ENCODE assay signal across 11 cellular contexts in the genomic region with DNA sequence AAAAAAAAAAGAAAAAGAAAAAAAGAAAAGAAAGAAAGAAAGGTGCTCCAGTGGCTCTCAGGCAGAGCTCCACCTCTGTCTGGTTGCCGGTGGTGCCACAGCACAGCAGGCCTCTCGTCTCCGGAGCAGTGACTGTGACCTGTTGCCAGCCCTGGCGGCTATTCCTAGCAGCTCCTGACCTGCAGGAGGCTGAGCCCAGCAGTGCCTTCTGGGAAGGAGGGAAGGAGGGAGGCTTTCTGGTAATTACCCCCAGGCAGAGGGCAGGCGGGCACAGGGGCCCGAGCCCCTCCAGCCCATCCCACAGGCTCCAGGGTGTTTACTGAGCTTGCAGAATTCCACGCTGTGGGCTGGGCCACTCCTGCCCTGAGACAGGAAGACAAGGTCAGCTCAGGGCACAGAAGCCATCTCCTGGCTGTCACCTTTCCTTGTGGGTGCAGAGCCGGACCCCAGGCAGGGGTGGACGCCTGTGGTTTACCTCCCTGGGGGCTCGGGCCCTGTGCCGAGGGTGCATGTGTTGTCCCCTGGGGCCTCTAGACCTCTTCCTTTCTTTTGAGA.
DNase-seq lines count a peak whose midpoint lies in the region; ATAC-seq, FAIRE-seq and TF ChIP-seq lines count a peak whose summit lies in the region.
"Had no signal": no experiment of that assay in that cellular context is flagged by ENCODE, and none has a peak within 500 bp of the region (broad histone marks: within the 10 kb centered on the region; RNA-seq: fewer than 3 reads in every experiment).

No MANE protein-coding gene starts in this region.

- TF ChIP-seq EP300 in HepG2 (IDR thresholded peaks at IDR 0.05; ENCODE audit: low read depth in 2 of 2, low read length in 2 of 2) (no peak), HepG2 (CRISPR knock-in tag; IDR thresholded peaks at IDR 0.05; ENCODE audit: borderline replicate concordance) (no peak)

- TF ChIP-seq RAD21 in HepG2 (CRISPR knock-in tag; IDR thresholded peaks at IDR 0.05): no peak

- H3K4me2 ChIP-seq in HepG2 (ENCODE audit: low read depth, low read length): peak overlapping the region; percentile 76

- no peak for FAIRE-seq in HepG2 (lab: Jason Lieb, UNC)
- no peak for FAIRE-seq in HTR-8/SVneo (lab: Jason Lieb, UNC)
- FAIRE-seq: islet of Langerhans had no signal

- no peaks in the 10 kb centered on the region for H3K36me3 ChIP-seq in HepG2 (replicated peaks in 1 of 2; ENCODE audit: control insufficient read depth in 1 of 2, insufficient read depth in 2 of 2, low read length in 2 of 2)
- H3K36me3 ChIP-seq: SJSA1 had no signal

- no peaks in the 10 kb centered on the region for H4K20me1 ChIP-seq in HepG2 (ENCODE audit: insufficient read depth, low read length)

- no peaks in the 10 kb centered on the region for H3K79me2 ChIP-seq in HepG2 (ENCODE audit: insufficient read depth, low read length)

- H3K9ac ChIP-seq in HepG2 (ENCODE audit: insufficient read depth, low read depth, low read length): 0 out of 2 replicates have a peak overlapping the region, but pooled peaks have one; percentile 36

- H3K27me3 ChIP-seq in HepG2 (ENCODE audit: control insufficient read depth in 1 of 2, insufficient read depth in 2 of 2, low read length in 2 of 2): no peaks in the 10 kb centered on the region
- H3K27me3 ChIP-seq: SJSA1 had no signal

- peak; percentile 24; the same call in 1 of the 2 replicates for TF ChIP-seq CTCF in 22Rv1 (IDR thresholded peaks at IDR 0.05)
- TF ChIP-seq CTCF in HepG2 (CRISPR knock-in tag; IDR thresholded peaks at IDR 0.05): no peak; the same call in 1 of the 2 replicates

- peak overlapping the region; percentile 56 for H3K27ac ChIP-seq in 22Rv1
- H3K27ac ChIP-seq in HepG2 (ENCODE audit: extremely low read length, insufficient read depth, low read length): no peak overlapping the region
- H3K27ac ChIP-seq: SJSA1 had no signal

- intact Hi-C loops in HepG2 (cut with micrococcal nuclease; ENCODE audit: unreplicated experiment): no loop called here

- H3K9me3 ChIP-seq in HepG2 (ENCODE audit: low read length): no peaks in the 10 kb centered on the region

- H3K4me1 ChIP-seq in HepG2 (ENCODE audit: insufficient read depth, low read length): peaks cover 67% of the 10 kb centered on the region

- no TSS peak for BruUV-seq in HepG2 (replicated peaks; lab: Mats Ljungman, UMichigan)

- in situ Hi-C loops in HepG2 (cut with HindIII; ENCODE audit: extremely low pct_ligation_motif_present, low pct_unique_long_range_greater_than_20kb): no loop called here

- TF ChIP-seq POLR2A in HepG2 (IDR thresholded peaks at IDR 0.05; ENCODE audit: insufficient read depth in 1 of 2, low read depth in 2 of 2, low read length in 2 of 2): no peak

- H3K4me3 ChIP-seq in HepG2 (replicated peaks in 1 of 3; ENCODE audit: insufficient read depth in 1 of 3, low read depth in 2 of 3, low read length in 3 of 3): peak overlapping the region in 2 of 3 experiments; percentile 26 to 63; a peak in 3 of 6 replicates
- H3K4me3 ChIP-seq: SJSA1 had no signal

- POLR2A ChIA-PET in HepG2 (lab: Yijun Ruan, JAX): interaction anchor here (0.7 to 1.4 kb wide), 13 partner anchors 10 to 353 kb away, joined by 3 to 15 read pairs (median 4); partner anchors contain the start of genes GADD45B, LMNB2 and TIMM13

- 0% methylated on average over 7 of the region's 11 CpGs for WGBS in HepG2 (ENCODE audit: low lambda C conversion rate)

- CTCF ChIA-PET in HepG2 (lab: Yijun Ruan, JAX; ENCODE audit: low intra/inter-chr PET ratio, low total read pairs): no interaction called here

- DNase-seq in H4 (ENCODE audit: low spot score): peak; percentile 65
- DNase-seq in astrocyte of the hippocampus (ENCODE audit: low read depth, low spot score): peak; percentile 55
- peak; percentile 48 for DNase-seq in HepG2 (ENCODE audit: low spot score)
- no peak for DNase-seq in HTR-8/SVneo (ENCODE audit: insufficient read length, low spot score)
- DNase-seq in AML-193 (lab: John Stamatoyannopoulos, UW): no peak
- DNase-seq: activated naive CD8-positive, alpha-beta T cell treated with anti-CD3 and anti-CD28 coated beads, Interleukin-2, amount 10 ng/mL, durations not matched to agents 7 days and 5 days had no signal

- ATAC-seq in HepG2: peak; percentile 88
- ATAC-seq in GM19351 (IDR thresholded peaks at IDR 0.05; ENCODE audit: unreplicated experiment): no peak
- no peak for ATAC-seq in HG02571 (IDR thresholded peaks at IDR 0.05; ENCODE audit: unreplicated experiment)

- H2AFZ ChIP-seq in HepG2 (ENCODE audit: low read length): no peak overlapping the region

TF ChIP-seq in HepG2, 621 proteins besides CTCF, POLR2A, EP300 and RAD21 (continues in another document):
- TF ChIP-seq KDM5A (IDR thresholded peaks at IDR 0.05; ENCODE audit: borderline replicate concordance, low read length) (no peak), HNRNPL (IDR thresholded peaks at IDR 0.05; ENCODE audit: low read depth, low read length) (0 out of 2 replicates have a peak, but pooled peaks have one; percentile 33), HOXA3 (CRISPR knock-in tag; IDR thresholded peaks at IDR 0.05) (peak; percentile 43; the same call in 1 of the 2 replicates), RXRB (CRISPR knock-in tag; IDR thresholded peaks at IDR 0.05; ENCODE audit: borderline replicate concordance) (peak; percentile 27; the same call in 1 of the 2 replicates), HDAC6 (IDR thresholded peaks at IDR 0.05; ENCODE audit: low read depth, low read length) (no peak), ZNF501 (CRISPR knock-in tag; IDR thresholded peaks at IDR 0.05) (0 out of 2 replicates have a peak, but pooled peaks have one; percentile 30), ZNF598 (CRISPR knock-in tag; IDR thresholded peaks at IDR 0.05; ENCODE audit: borderline replicate concordance) (0 out of 2 replicates have a peak, but pooled peaks have one; percentile 28), ZNF143 (CRISPR knock-in tag; IDR thresholded peaks at IDR 0.05) (peak; percentile 55; the same call in 1 of the 2 replicates), PRPF4 (IDR thresholded peaks at IDR 0.05; ENCODE audit: low read depth, low read length, poor library complexity, severe bottlenecking) (no peak), RARA (CRISPR knock-in tag; IDR thresholded peaks at IDR 0.05) (0 out of 2 replicates have a peak, but pooled peaks have one; percentile 10), ETV5 (CRISPR knock-in tag; IDR thresholded peaks at IDR 0.05; ENCODE audit: borderline replicate concordance) (0 out of 2 replicates have a peak, but pooled peaks have one; percentile 18), THAP9 (CRISPR knock-in tag; IDR thresholded peaks at IDR 0.05; ENCODE audit: borderline replicate concordance) (0 out of 2 replicates have a peak, but pooled peaks have one; percentile 24)
- TF ChIP-seq, protein P1, sequence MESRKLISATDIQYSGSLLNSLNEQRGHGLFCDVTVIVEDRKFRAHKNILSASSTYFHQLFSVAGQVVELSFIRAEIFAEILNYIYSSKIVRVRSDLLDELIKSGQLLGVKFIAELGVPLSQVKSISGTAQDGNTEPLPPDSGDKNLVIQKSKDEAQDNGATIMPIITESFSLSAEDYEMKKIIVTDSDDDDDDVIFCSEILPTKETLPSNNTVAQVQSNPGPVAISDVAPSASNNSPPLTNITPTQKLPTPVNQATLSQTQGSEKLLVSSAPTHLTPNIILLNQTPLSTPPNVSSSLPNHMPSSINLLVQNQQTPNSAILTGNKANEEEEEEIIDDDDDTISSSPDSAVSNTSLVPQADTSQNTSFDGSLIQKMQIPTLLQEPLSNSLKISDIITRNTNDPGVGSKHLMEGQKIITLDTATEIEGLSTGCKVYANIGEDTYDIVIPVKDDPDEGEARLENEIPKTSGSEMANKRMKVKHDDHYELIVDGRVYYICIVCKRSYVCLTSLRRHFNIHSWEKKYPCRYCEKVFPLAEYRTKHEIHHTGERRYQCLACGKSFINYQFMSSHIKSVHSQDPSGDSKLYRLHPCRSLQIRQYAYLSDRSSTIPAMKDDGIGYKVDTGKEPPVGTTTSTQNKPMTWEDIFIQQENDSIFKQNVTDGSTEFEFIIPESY (CRISPR knock-in tag; IDR thresholded peaks at IDR 0.05): 0 out of 2 replicates have a peak, but pooled peaks have one; percentile 12
- TF ChIP-seq, protein P2, sequence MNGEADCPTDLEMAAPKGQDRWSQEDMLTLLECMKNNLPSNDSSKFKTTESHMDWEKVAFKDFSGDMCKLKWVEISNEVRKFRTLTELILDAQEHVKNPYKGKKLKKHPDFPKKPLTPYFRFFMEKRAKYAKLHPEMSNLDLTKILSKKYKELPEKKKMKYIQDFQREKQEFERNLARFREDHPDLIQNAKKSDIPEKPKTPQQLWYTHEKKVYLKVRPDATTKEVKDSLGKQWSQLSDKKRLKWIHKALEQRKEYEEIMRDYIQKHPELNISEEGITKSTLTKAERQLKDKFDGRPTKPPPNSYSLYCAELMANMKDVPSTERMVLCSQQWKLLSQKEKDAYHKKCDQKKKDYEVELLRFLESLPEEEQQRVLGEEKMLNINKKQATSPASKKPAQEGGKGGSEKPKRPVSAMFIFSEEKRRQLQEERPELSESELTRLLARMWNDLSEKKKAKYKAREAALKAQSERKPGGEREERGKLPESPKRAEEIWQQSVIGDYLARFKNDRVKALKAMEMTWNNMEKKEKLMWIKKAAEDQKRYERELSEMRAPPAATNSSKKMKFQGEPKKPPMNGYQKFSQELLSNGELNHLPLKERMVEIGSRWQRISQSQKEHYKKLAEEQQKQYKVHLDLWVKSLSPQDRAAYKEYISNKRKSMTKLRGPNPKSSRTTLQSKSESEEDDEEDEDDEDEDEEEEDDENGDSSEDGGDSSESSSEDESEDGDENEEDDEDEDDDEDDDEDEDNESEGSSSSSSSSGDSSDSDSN (CRISPR knock-in tag; IDR thresholded peaks at IDR 0.05): 0 out of 2 replicates have a peak, but pooled peaks have one; percentile 25

Comparison
In these comparisons a context has a peak if more than half of its experiments do, and no peak if none do; other contexts are left out.
1. DNase-seq: peak in H4 (single experiment), astrocyte of the hippocampus (single experiment) and HepG2 (single experiment); none in HTR-8/SVneo (single experiment) and AML-193 (0 of 2).